ENCODE assay signal across 19 cellular contexts in the genomic region with DNA sequence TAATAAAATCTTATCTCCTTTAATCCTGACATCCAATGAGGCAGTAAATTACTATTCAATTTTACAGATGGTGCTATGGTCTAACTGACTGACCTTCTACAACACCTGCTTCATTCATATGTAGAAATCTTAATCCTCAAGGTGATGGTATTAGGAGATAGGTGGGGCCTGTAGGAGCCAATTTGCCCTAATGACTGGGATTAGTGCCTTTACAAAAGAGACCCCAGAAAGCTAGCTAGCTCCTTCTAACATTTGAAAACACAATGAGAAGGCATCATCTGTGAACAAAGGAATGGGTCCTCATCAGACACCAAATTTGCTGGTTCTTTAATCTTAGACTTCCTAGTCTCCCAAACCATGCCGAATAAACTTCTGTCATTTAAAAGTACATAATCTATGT.
"Had no signal": no experiment of that assay in that cellular context is flagged by ENCODE, and none has a peak within 500 bp of the region (broad histone marks: within the 10 kb centered on the region; RNA-seq: fewer than 3 reads in every experiment).

No MANE protein-coding gene starts in this region.

- H3K4me3 Mint-ChIP-seq: activated CD4-positive, alpha-beta T cell treated with anti-CD3 and anti-CD28 coated beads, Interleukin-2, amount 10 ng/mL, durations not matched to agents 7 days and 5 days; activated naive CD8-positive, alpha-beta T cell treated with anti-CD3 and anti-CD28 coated beads for 36 hours; activated T-helper 1 cell treated with anti-CD3 and anti-CD28 coated beads, Interleukin-12 subunit alpha, Interleukin-12 subunit beta, Interleukin-2, Interleukin-4 antibody, amounts not matched to agents 30 ng/mL and 10 ng/mL and 1 ng/mL, durations not matched to agents 14 hours and 24 hours and 36 hours; natural killer cell; stimulated activated effector memory CD8-positive, alpha-beta T cell treated with anti-CD3 and anti-CD28 coated beads, Interleukin-12 subunit alpha, Interleukin-12 subunit beta, amount 100 ng/mL, for 72 hours; T-helper 2 cell treated with Interferon-gamma antibody and Interleukin-4, amounts not matched to agents 5 μg/mL and 100 μg/mL, for 36 hours had no signal

- H3K27me3 ChIP-seq: body of pancreas, colonic mucosa, left lung, thyroid gland had no signal

- ATAC-seq: body of pancreas; left lung; natural killer cell; stimulated activated effector memory CD8-positive, alpha-beta T cell treated with anti-CD3 and anti-CD28 coated beads, Interleukin-12 subunit alpha, Interleukin-12 subunit beta, amount 100 ng/mL, for 72 hours had no signal

- H3K9me3 ChIP-seq: body of pancreas, colonic mucosa, left lung, thyroid gland had no signal

- H3K36me3 ChIP-seq: colonic mucosa had no signal

- H3K9me3 Mint-ChIP-seq: activated CD4-positive, alpha-beta T cell treated with anti-CD3 and anti-CD28 coated beads, Interleukin-2, amount 10 ng/mL, durations not matched to agents 7 days and 5 days; activated naive CD8-positive, alpha-beta T cell treated with anti-CD3 and anti-CD28 coated beads for 36 hours; activated T-helper 1 cell treated with anti-CD3 and anti-CD28 coated beads, Interleukin-12 subunit alpha, Interleukin-12 subunit beta, Interleukin-2, Interleukin-4 antibody, amounts not matched to agents 30 ng/mL and 10 ng/mL and 1 ng/mL, durations not matched to agents 14 hours and 24 hours and 36 hours; natural killer cell; stimulated activated effector memory CD8-positive, alpha-beta T cell treated with anti-CD3 and anti-CD28 coated beads, Interleukin-12 subunit alpha, Interleukin-12 subunit beta, amount 100 ng/mL, for 72 hours; T-helper 2 cell treated with Interferon-gamma antibody and Interleukin-4, amounts not matched to agents 5 μg/mL and 100 μg/mL, for 36 hours had no signal

- H3K27ac ChIP-seq: body of pancreas, colonic mucosa, thyroid gland had no signal

- H3K4me1 Mint-ChIP-seq: activated CD4-positive, alpha-beta T cell treated with anti-CD3 and anti-CD28 coated beads, Interleukin-2, amount 10 ng/mL, durations not matched to agents 7 days and 5 days; activated naive CD8-positive, alpha-beta T cell treated with anti-CD3 and anti-CD28 coated beads for 36 hours; natural killer cell; stimulated activated effector memory CD8-positive, alpha-beta T cell treated with anti-CD3 and anti-CD28 coated beads, Interleukin-12 subunit alpha, Interleukin-12 subunit beta, amount 100 ng/mL, for 72 hours had no signal

- H3K27me3 Mint-ChIP-seq: activated CD4-positive, alpha-beta T cell treated with anti-CD3 and anti-CD28 coated beads, Interleukin-2, amount 10 ng/mL, durations not matched to agents 7 days and 5 days; activated naive CD8-positive, alpha-beta T cell treated with anti-CD3 and anti-CD28 coated beads for 36 hours had no signal

- H3K27ac Mint-ChIP-seq: activated CD4-positive, alpha-beta T cell treated with anti-CD3 and anti-CD28 coated beads, Interleukin-2, amount 10 ng/mL, durations not matched to agents 7 days and 5 days; activated naive CD8-positive, alpha-beta T cell treated with anti-CD3 and anti-CD28 coated beads for 36 hours; activated T-helper 1 cell treated with anti-CD3 and anti-CD28 coated beads, Interleukin-12 subunit alpha, Interleukin-12 subunit beta, Interleukin-2, Interleukin-4 antibody, amounts not matched to agents 30 ng/mL and 10 ng/mL and 1 ng/mL, durations not matched to agents 14 hours and 24 hours and 36 hours; natural killer cell; stimulated activated effector memory CD8-positive, alpha-beta T cell treated with anti-CD3 and anti-CD28 coated beads, Interleukin-12 subunit alpha, Interleukin-12 subunit beta, amount 100 ng/mL, for 72 hours; T-helper 2 cell treated with Interferon-gamma antibody and Interleukin-4, amounts not matched to agents 5 μg/mL and 100 μg/mL, for 36 hours had no signal

- H3K4me3 ChIP-seq: body of pancreas, colonic mucosa, left lung, thyroid gland had no signal

- DNase-seq: activated CD4-positive, alpha-beta T cell treated with anti-CD3 and anti-CD28 coated beads, Interleukin-2, amount 10 ng/mL, durations not matched to agents 7 days and 5 days; activated CD4-positive, CD25-positive, alpha-beta regulatory T cell; activated CD8-positive, alpha-beta memory T cell treated with anti-CD3 and anti-CD28 coated beads for 24 hours; activated naive CD8-positive, alpha-beta T cell treated with anti-CD3 and anti-CD28 coated beads for 36 hours; amygdala; body of pancreas; central memory CD4-positive, alpha-beta T cell; colonic mucosa; hypothalamus; islet precursor cell; left lung; natural killer cell; nucleus accumbens; posterior cingulate gyrus; retina; thyroid gland had no signal

- H3K4me1 ChIP-seq: body of pancreas, colonic mucosa, left lung, thyroid gland had no signal
